8 cellular contexts compared by ENCODE assay signal in genomic region chr15:30262142-30262460, GRCh38.
DNase-seq lines count a peak whose midpoint lies in the region; ATAC-seq, FAIRE-seq and TF ChIP-seq lines count a peak whose summit lies in the region.
"Not testable (repeated sequence)": the region's sequence is repeated elsewhere in the genome, so short reads cannot be mapped to it uniquely, and the experiment has no call there.

No MANE protein-coding gene starts in this region.

- peak; percentile 67 for FAIRE-seq in GM12891 (lab: Jason Lieb, UNC)

- TF ChIP-seq CTCF in RWPE2 (IDR thresholded peaks at IDR 0.05; ENCODE audit: poor library complexity, severe bottlenecking); gastroesophageal sphincter (IDR thresholded peaks at IDR 0.05); lower lobe of right lung (IDR thresholded peaks at IDR 0.05): not testable (repeated sequence)

- not testable (repeated sequence) for H3K4me1 Mint-ChIP-seq in activated T-helper 17 cell treated with anti-CD3 and anti-CD28 coated beads, Interleukin-2, amount 50 U/mL, for 72 hours

- not testable (repeated sequence) for H3K27ac ChIP-seq in RWPE2 (ENCODE audit: poor library complexity, severe bottlenecking); gastroesophageal sphincter; lower lobe of right lung

- not testable (repeated sequence) for H3K4me3 ChIP-seq in RWPE2 (ENCODE audit: severe bottlenecking); gastroesophageal sphincter; lower lobe of right lung

- no CpG with 5 or more reads among the region's 14 CpGs for WGBS in gastroesophageal sphincter (ENCODE audit: low coverage in 1 of 2), 2 donors

- intact Hi-C loops in lower lobe of right lung (cut with DNase I): not testable (repeated sequence)

- not testable (repeated sequence) for DNase-seq in GM12891 (ENCODE audit: insufficient read length, low spot score); RWPE2 (ENCODE audit: low spot score); lower lobe of right lung; stimulated activated naive CD8-positive, alpha-beta T cell treated with anti-CD3 and anti-CD28 coated beads, Interleukin-15, Interleukin-2, amounts not matched to agents 100 U/mL and 50 U/mL, for 24 hours

- H3K36me3 ChIP-seq in RWPE2 (ENCODE audit: low read depth); gastroesophageal sphincter; lower lobe of right lung: not testable (repeated sequence)

- H3K27ac Mint-ChIP-seq in activated T-helper 17 cell treated with anti-CD3 and anti-CD28 coated beads, Interleukin-2, amount 50 U/mL, for 72 hours: not testable (repeated sequence)

- not testable (repeated sequence) for H3K4me3 Mint-ChIP-seq in activated T-helper 17 cell treated with anti-CD3 and anti-CD28 coated beads, Interleukin-2, amount 50 U/mL, for 72 hours

- not testable (repeated sequence) for H3K27me3 ChIP-seq in RWPE2 (ENCODE audit: insufficient read depth, poor library complexity, severe bottlenecking); gastroesophageal sphincter; lower lobe of right lung (ENCODE audit: low read depth)

- peak; percentile 51 for ATAC-seq in GM21360 (IDR thresholded peaks at IDR 0.05; ENCODE audit: unreplicated experiment)
- ATAC-seq in HG02885 (IDR thresholded peaks at IDR 0.05; ENCODE audit: poor library complexity, unreplicated experiment): peak; percentile 61
- peak; percentile 89 for ATAC-seq in RWPE2 (ENCODE audit: low read depth)
- ATAC-seq in activated T-helper 17 cell treated with anti-CD3 and anti-CD28 coated beads, Interleukin-2, amount 50 U/mL, for 72 hours (replicated peaks): peak; percentile 73
- peak; percentile 55 for ATAC-seq in gastroesophageal sphincter
- peak; percentile 79 to 83 for ATAC-seq in lower lobe of right lung
- ATAC-seq in stimulated activated naive CD8-positive, alpha-beta T cell treated with anti-CD3 and anti-CD28 coated beads, Interleukin-15, Interleukin-2, amounts not matched to agents 100 U/mL and 50 U/mL, for 24 hours: peak; percentile 80

- not testable (repeated sequence) for TF ChIP-seq EP300 in gastroesophageal sphincter (IDR thresholded peaks at IDR 0.05)

- not testable (repeated sequence) for H3K4me1 ChIP-seq in RWPE2 (ENCODE audit: insufficient read depth, poor library complexity, severe bottlenecking); gastroesophageal sphincter; lower lobe of right lung

- not testable (repeated sequence) for TF ChIP-seq POLR2A in GM12891 (IDR thresholded peaks at IDR 0.05; ENCODE audit: low read depth, low read length); gastroesophageal sphincter (IDR thresholded peaks at IDR 0.05)

- H3K36me3 Mint-ChIP-seq in activated T-helper 17 cell treated with anti-CD3 and anti-CD28 coated beads, Interleukin-2, amount 50 U/mL, for 72 hours (ENCODE audit: low read depth): not testable (repeated sequence)

- H3K9me3 ChIP-seq in RWPE2 (ENCODE audit: severe bottlenecking); gastroesophageal sphincter; lower lobe of right lung: not testable (repeated sequence)

- not testable (repeated sequence) for H3K27me3 Mint-ChIP-seq in activated T-helper 17 cell treated with anti-CD3 and anti-CD28 coated beads, Interleukin-2, amount 50 U/mL, for 72 hours

- not testable (repeated sequence) for H3K9me3 Mint-ChIP-seq in activated T-helper 17 cell treated with anti-CD3 and anti-CD28 coated beads, Interleukin-2, amount 50 U/mL, for 72 hours
